9 cellular contexts compared by ENCODE assay signal in the genomic region with DNA sequence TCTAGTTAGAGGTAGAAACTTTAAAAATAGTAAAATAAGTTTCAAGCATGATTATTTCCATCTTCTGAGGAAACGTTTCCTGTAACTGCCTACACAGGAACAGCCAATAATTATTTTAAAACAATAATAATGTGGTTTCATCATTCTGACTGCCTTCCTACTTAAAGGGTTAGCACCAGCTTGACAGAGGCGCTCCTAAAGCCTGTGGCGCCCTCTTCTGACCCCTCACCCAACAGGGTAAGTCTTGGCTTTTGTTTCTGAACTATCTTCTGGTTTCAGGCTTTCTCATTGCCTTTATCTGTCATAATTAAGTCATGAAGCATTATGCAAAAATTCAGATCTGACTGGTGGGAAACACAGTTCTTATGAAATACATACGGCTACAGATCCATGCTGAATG.
DNase-seq lines count a peak whose midpoint lies in the region; FAIRE-seq and TF ChIP-seq lines count a peak whose summit lies in the region.
"Had no signal": no experiment of that assay in that cellular context is flagged by ENCODE, and none has a peak within 500 bp of the region (broad histone marks: within the 10 kb centered on the region; RNA-seq: fewer than 3 reads in every experiment).

No MANE protein-coding gene starts in this region.

- H3K4ac ChIP-seq in H9 (ENCODE audit: low read depth, low read length), result no peak overlapping the region

- H2AK5ac ChIP-seq in H9 (ENCODE audit: insufficient read length, low read length), result no peak overlapping the region

- DNase-seq in GM12892 (ENCODE audit: insufficient read length), result no peak
- peak; percentile 39 for DNase-seq in H9
- DNase-seq in NAMALWA (ENCODE audit: low spot score), result peak; percentile 71
- peak; percentile 61 for DNase-seq in activated T-cell treated with anti-CD3 and anti-CD28 coated beads for 4 hours
- peak; percentile 21 for DNase-seq in iPS-NIHi7 (ENCODE audit: extremely low spot score)
- DNase-seq in stimulated activated CD8-positive, alpha-beta memory T cell treated with anti-CD3 and anti-CD28 coated beads, Interleukin-4, amount 100 ng/mL, for 4 hours (ENCODE audit: low read depth in 2 of 2, low spot score in 1 of 2), result peak; percentile 31 to 55
- DNase-seq in AG08395 (ENCODE audit: low spot score), result no peak
- DNase-seq in esophagus squamous epithelium (lab: John Stamatoyannopoulos, UW), result no peak

- H4K8ac ChIP-seq in H9 (replicated peaks; ENCODE audit: insufficient read length, low read depth, low read length), result no peak overlapping the region

- H3K4me3 Mint-ChIP-seq in H9, result no peak overlapping the region

- H3K79me1 ChIP-seq in H9 (ENCODE audit: insufficient read depth, low read depth, low read length, poor library complexity, severe bottlenecking), result no peaks in the 10 kb centered on the region

- no peak overlapping the region for H3T11ph ChIP-seq in H9 (ENCODE audit: low read length)

- H3K9me3 Mint-ChIP-seq in H9, result peaks cover 34 to 39% of the 10 kb centered on the region in 2 experiments

- no peak overlapping the region for H2BK12ac ChIP-seq in H9 (ENCODE audit: insufficient read length, low read depth, low read length)

- no peak overlapping the region for H4K5ac ChIP-seq in H9 (ENCODE audit: insufficient read length, low read depth, low read length)

- H3K23ac ChIP-seq in H9 (ENCODE audit: insufficient read length, low read depth, low read length), result no peak overlapping the region

- H2BK120ac ChIP-seq in H9 (ENCODE audit: low read depth, low read length, poor library complexity, severe bottlenecking), result no peak overlapping the region

- no peaks in the 10 kb centered on the region for H3K36me3 ChIP-seq in esophagus squamous epithelium
- H3K36me3 ChIP-seq: neutrophil had no signal

- peak; percentile 78 for FAIRE-seq in GM12892 (lab: Jason Lieb, UNC)

- H3K14ac ChIP-seq in H9 (ENCODE audit: insufficient read depth, low read length), result no peak overlapping the region

- no peaks in the 10 kb centered on the region for H3K79me2 ChIP-seq in H9 (ENCODE audit: insufficient read depth, low read length)

- no peak overlapping the region for H3K9ac ChIP-seq in H9 (ENCODE audit: extremely low read depth, insufficient read length, low read length)

- no peak overlapping the region for H3K4me2 ChIP-seq in H9 (ENCODE audit: insufficient read depth, insufficient read length, low read length)

- H3K36me3 Mint-ChIP-seq in H9 (ENCODE audit: insufficient read depth in 1 of 3, low read depth in 3 of 3), result no peaks in the 10 kb centered on the region; a peak in 1 of 7 replicates

- no peak overlapping the region for H2AFZ ChIP-seq in H9 (ENCODE audit: low read length)

- intact Hi-C loops in esophagus squamous epithelium (cut with DNase I), result no loop called here

- WGBS in H9 (ENCODE audit: extremely low coverage, insufficient read length, low lambda C conversion rate), result no CpG with 5 or more reads among the region's 4 CpGs
- 4 to 10% methylated on average over 4 of the region's 4 CpGs for WGBS in esophagus squamous epithelium, 2 donors

- no peak overlapping the region for H3K56ac ChIP-seq in H9 (ENCODE audit: insufficient read length, low read depth, low read length)

- no peak overlapping the region for H3K27ac Mint-ChIP-seq in H9

- H3K27me3 ChIP-seq in H9 (ENCODE audit: insufficient read depth, low read length) (no peaks in the 10 kb centered on the region), esophagus squamous epithelium (no peaks in the 10 kb centered on the region)
- H3K27me3 ChIP-seq: neutrophil had no signal

- H4K91ac ChIP-seq in H9 (ENCODE audit: insufficient read length, low read depth, low read length), result no peak overlapping the region

- TF ChIP-seq CTCF in H9 (conservative IDR thresholded peaks at IDR 0.05) (peak; percentile 68), esophagus squamous epithelium (IDR thresholded peaks at IDR 0.05) (peak in 2 of 6 experiments; percentile 16 to 17)

- H3K23me2 ChIP-seq in H9 (ENCODE audit: insufficient read length, low read depth, low read length, poor library complexity, severe bottlenecking), result no peaks in the 10 kb centered on the region

- H2BK15ac ChIP-seq in H9 (ENCODE audit: low read depth, low read length), result no peak overlapping the region

- TF ChIP-seq POLR2A in GM12892 (IDR thresholded peaks at IDR 0.05; ENCODE audit: low read depth, low read length) (no peak), esophagus squamous epithelium (IDR thresholded peaks at IDR 0.05) (no peak)

- H3K4me1 Mint-ChIP-seq in H9, result no peaks in the 10 kb centered on the region

- H2BK20ac ChIP-seq in H9 (ENCODE audit: low read depth, low read length, poor library complexity, severe bottlenecking), result no peak overlapping the region

- H3K4me3 ChIP-seq in esophagus squamous epithelium, result no peak overlapping the region

- no peaks in the 10 kb centered on the region for H3K27me3 Mint-ChIP-seq in H9 (ENCODE audit: low read depth)

- H3K27ac ChIP-seq in H9 (ENCODE audit: insufficient read length, low read depth, low read length) (no peak overlapping the region), esophagus squamous epithelium (no peak overlapping the region)
- H3K27ac ChIP-seq: neutrophil had no signal

- no peaks in the 10 kb centered on the region for H4K20me1 ChIP-seq in H9 (ENCODE audit: control insufficient read depth, insufficient read depth, insufficient read length)

- peaks cover 21% of the 10 kb centered on the region for H3K9me3 ChIP-seq in H9 (ENCODE audit: control insufficient read depth, low read depth, low read length)
- no peaks in the 10 kb centered on the region for H3K9me3 ChIP-seq in esophagus squamous epithelium
- H3K9me3 ChIP-seq: neutrophil had no signal

- no peak overlapping the region for H2BK5ac ChIP-seq in H9 (ENCODE audit: insufficient read length, low read length)

- no peak overlapping the region for H3K18ac ChIP-seq in H9 (ENCODE audit: insufficient read length, low read depth, low read length)

- no peaks in the 10 kb centered on the region for H3K4me1 ChIP-seq in H9 (ENCODE audit: insufficient read depth, low read length)
- no peaks in the 10 kb centered on the region for H3K4me1 ChIP-seq in esophagus squamous epithelium

Comparison
In these comparisons a context has a peak if more than half of its experiments do, and no peak if none do; other contexts are left out.
1. DNase-seq: peak in H9 (single experiment), NAMALWA (single experiment), activated T-cell treated with anti-CD3 and anti-CD28 coated beads for 4 hours (single experiment), iPS-NIHi7 (single experiment) and stimulated activated CD8-positive, alpha-beta memory T cell treated with anti-CD3 and anti-CD28 coated beads, Interleukin-4, amount 100 ng/mL, for 4 hours (2 of 2); none in GM12892 (single experiment), AG08395 (single experiment) and esophagus squamous epithelium (single experiment).